8 cellular contexts compared by ENCODE assay signal in the genomic region with DNA sequence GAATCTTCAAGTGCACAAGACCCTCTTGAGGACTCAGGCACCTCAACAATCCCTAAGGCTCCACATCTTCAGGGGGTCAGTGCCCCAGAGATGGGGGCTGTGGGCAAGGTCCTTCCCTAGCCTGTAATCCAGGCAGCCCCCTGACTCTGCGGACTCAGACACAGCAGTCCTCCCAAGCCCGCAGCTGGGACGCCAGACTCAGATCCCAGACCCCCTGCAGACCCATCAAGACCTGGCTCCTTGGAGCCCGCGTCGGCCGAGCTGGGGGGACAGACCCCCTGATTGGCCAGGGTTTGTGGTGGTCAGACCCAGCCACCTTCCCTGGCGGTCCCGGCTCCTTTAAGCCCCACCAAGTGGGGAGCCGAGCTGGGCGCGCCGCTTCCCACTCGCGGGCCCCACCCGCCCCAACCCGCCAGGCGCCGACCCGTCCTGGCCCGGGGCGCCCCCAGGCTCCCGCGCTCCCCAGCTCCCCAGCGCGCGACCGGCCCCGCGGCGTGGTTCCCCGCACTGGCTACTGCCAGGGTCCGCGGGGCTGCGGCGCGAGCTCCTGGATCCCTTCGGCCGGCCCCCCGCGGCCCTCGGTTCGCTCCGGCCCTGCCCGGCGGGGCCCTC. TPM values are rescaled to one million over a fixed set of nuclear protein-coding genes. Genes with fewer than 3 reads are reported as not detected.
A peak's percentile ranks its signal among the peaks of the same experiment; 100 is the strongest.
DNase-seq lines count a peak whose midpoint lies in the region; ATAC-seq and TF ChIP-seq lines count a peak whose summit lies in the region.

No MANE protein-coding gene starts in this region.

- peak; percentile 18 for ATAC-seq in esophagus mucosa
- ATAC-seq in GM21737 (IDR thresholded peaks at IDR 0.05; ENCODE audit: unreplicated experiment), result no peak

- H3K27me3 Mint-ChIP-seq in nephron progenitor cell (ENCODE audit: low read depth, poor library complexity), result peaks cover 11% of the 10 kb centered on the region

- peaks cover 40% of the 10 kb centered on the region for H3K4me1 ChIP-seq in NT2/D1 (ENCODE audit: insufficient read depth, insufficient read length)

- no peaks in the 10 kb centered on the region for H3K36me3 Mint-ChIP-seq in nephron progenitor cell (ENCODE audit: low read depth)

- no peak for DNase-seq in AG09309 (ENCODE audit: low read depth)
- DNase-seq in NT2/D1 (ENCODE audit: low read depth, low spot score), result no peak
- no peak for DNase-seq in nephron progenitor cell
- no peak for DNase-seq in SHP77 (lab: John Stamatoyannopoulos, UW)
- DNase-seq in T1000 (lab: John Stamatoyannopoulos, UW), result no peak
- DNase-seq in NCI-H226, result no peak

- peaks cover 21% of the 10 kb centered on the region for H3K27me3 ChIP-seq in NT2/D1 (ENCODE audit: insufficient read depth, insufficient read length)

- H3K4me3 ChIP-seq in AG09309 (ENCODE audit: control insufficient read depth, low read depth, low read length), result peak overlapping the region; percentile 86
- H3K4me3 ChIP-seq in NT2/D1 (ENCODE audit: insufficient read length, low read depth), result peak overlapping the region; percentile 82

- no peaks in the 10 kb centered on the region for H3K9me3 ChIP-seq in NT2/D1 (ENCODE audit: insufficient read depth, low read length)

- peak overlapping the region; percentile 94 for H3K9ac ChIP-seq in NT2/D1 (ENCODE audit: insufficient read length, low read depth)

- peaks cover 65% of the 10 kb centered on the region for H3K4me1 Mint-ChIP-seq in nephron progenitor cell

- H3K9me3 Mint-ChIP-seq in nephron progenitor cell, result no peaks in the 10 kb centered on the region

- peaks cover 12% of the 10 kb centered on the region for H3K36me3 ChIP-seq in NT2/D1 (ENCODE audit: insufficient read depth, insufficient read length, low read length)

- H3K27ac Mint-ChIP-seq in nephron progenitor cell, result no peak overlapping the region

- peak overlapping the region; percentile 84 for H3K4me3 Mint-ChIP-seq in nephron progenitor cell

- no peak for TF ChIP-seq CTCF in AG09309 (IDR thresholded peaks at IDR 0.05; ENCODE audit: control insufficient read depth, insufficient read depth, low read depth, low read length, missing control alignments)
- no peak for TF ChIP-seq CTCF in nephron progenitor cell (IDR thresholded peaks at IDR 0.05)

RNA-seq across cellular contexts. Expression of a gene that starts 0.5 kb away (rescaled TPM):
- 13.4 TPM for total RNA-seq in esophagus mucosa

RNA-seq across cellular contexts. Expression of a gene that starts 54.0 kb away (rescaled TPM):
- total RNA-seq in esophagus mucosa, result not detected
